In genomic region chr12:42326466-42327226, GRCh38 we compare ENCODE assay signal across 8 cellular contexts. TPM values are rescaled to one million over a fixed set of nuclear protein-coding genes. Genes with fewer than 3 reads are reported as not detected.
DNase-seq lines count a peak whose midpoint lies in the region; ATAC-seq and TF ChIP-seq lines count a peak whose summit lies in the region.

No MANE protein-coding gene starts in this region.

- peak overlapping the region; percentile 97 for H3K27ac ChIP-seq in Panc1 (ENCODE audit: low read length)

- H3K27me3 Mint-ChIP-seq in activated CD4-positive, alpha-beta T cell treated with anti-CD3 and anti-CD28 coated beads for 36 hours = no peaks in the 10 kb centered on the region
- H3K27me3 Mint-ChIP-seq in central memory CD8-positive, alpha-beta T cell = no peaks in the 10 kb centered on the region

- POLR2A ChIA-PET in activated CD4-positive, alpha-beta T cell treated with anti-CD3 and anti-CD28 coated beads for 36 hours (lab: Charles Lee) = interaction anchor here (1.3 kb wide), 1 partner anchor 184 kb away, joined by 3 read pairs; no protein-coding TSS in a partner anchor
- POLR2A ChIA-PET in Panc1 (lab: Charles Lee) = interaction anchor here (0.5 kb wide), 1 partner anchor 1689 kb away, joined by 4 read pairs; no protein-coding TSS in a partner anchor

- intact Hi-C loops in activated CD4-positive, alpha-beta T cell treated with anti-CD3 and anti-CD28 coated beads for 36 hours (cut with DNase I, micrococcal nuclease) = loop anchor here (1.0 to 5.0 kb wide), 7 partner anchors 26 to 1481 kb away; partner anchors contain the start of genes GXYLT1 (in 2 of the 2), YAF2 (in 2 of the 2) and TWF1 (in 1 of the 2)
- intact Hi-C loops in Panc1 (cut with micrococcal nuclease; ENCODE audit: unreplicated experiment) = no loop called here
- intact Hi-C loops in left colon (cut with DNase I, micrococcal nuclease) = loop anchor here in 1 of 2 donors (5.0 to 10.0 kb wide), 2 partner anchors 92 to 179 kb away; partner anchors contain the start of gene YAF2

- ATAC-seq in activated CD4-positive, alpha-beta T cell treated with anti-CD3 and anti-CD28 coated beads for 36 hours = peak; percentile 35
- ATAC-seq in HG02852 (IDR thresholded peaks at IDR 0.05; ENCODE audit: unreplicated experiment) = peak; percentile 21
- ATAC-seq in Panc1 = peak; percentile 8; the same call in 1 of the 2 replicates
- ATAC-seq in central memory CD8-positive, alpha-beta T cell (replicated peaks; ENCODE audit: extremely low read depth, poor library complexity, severe bottlenecking) = peak; percentile 47
- peak; percentile 54 for ATAC-seq in left colon

- peaks cover 14% of the 10 kb centered on the region for H3K36me3 ChIP-seq in Panc1 (ENCODE audit: control insufficient read depth, insufficient read depth, low read length)

- peak; percentile 28 for DNase-seq in activated CD4-positive, alpha-beta T cell treated with anti-CD3 and anti-CD28 coated beads for 36 hours
- no peak for DNase-seq in activated CD4-positive, alpha-beta T cell treated with anti-CD3 and anti-CD28 coated beads for 1 hour
- DNase-seq in Panc1 (ENCODE audit: low read depth, low spot score) (no peak), left colon (peak in 1 of 2 donors; percentile 28), superior temporal gyrus (ENCODE audit: extremely low spot score) (peak; percentile 46), cortex of kidney (lab: John Stamatoyannopoulos, UW) (no peak)
- no peak for DNase-seq in central memory CD8-positive, alpha-beta T cell (ENCODE audit: low spot score in 2 of 2)

- peaks cover 18% of the 10 kb centered on the region for H3K36me3 Mint-ChIP-seq in activated CD4-positive, alpha-beta T cell treated with anti-CD3 and anti-CD28 coated beads for 36 hours (ENCODE audit: low read depth)
- H3K36me3 Mint-ChIP-seq in central memory CD8-positive, alpha-beta T cell (ENCODE audit: insufficient read depth) = peaks cover 33% of the 10 kb centered on the region

- BruUV-seq in Panc1 (replicated peaks; lab: Mats Ljungman, UMichigan) = TSS peak; percentile 87

- CTCF ChIA-PET in activated CD4-positive, alpha-beta T cell treated with anti-CD3 and anti-CD28 coated beads for 36 hours (lab: Charles Lee) = interaction anchor here (1.1 kb wide), 1 partner anchor 13 kb away, joined by 3 read pairs; no protein-coding TSS in a partner anchor
- CTCF ChIA-PET in Panc1 (lab: Charles Lee) = no interaction called here

- no peaks in the 10 kb centered on the region for H3K27me3 ChIP-seq in Panc1 (ENCODE audit: control insufficient read depth, insufficient read depth, low read length)

- peak overlapping the region; percentile 91 to 99 for H3K4me3 ChIP-seq in Panc1 (ENCODE audit: low read depth in 2 of 2, low read length in 2 of 2)

- H3K4me3 Mint-ChIP-seq in activated CD4-positive, alpha-beta T cell treated with anti-CD3 and anti-CD28 coated beads for 36 hours = peak overlapping the region; percentile 98
- H3K4me3 Mint-ChIP-seq in central memory CD8-positive, alpha-beta T cell = peak overlapping the region; percentile 95

- H3K9me3 Mint-ChIP-seq in activated CD4-positive, alpha-beta T cell treated with anti-CD3 and anti-CD28 coated beads for 36 hours (ENCODE audit: low read depth) = no peaks in the 10 kb centered on the region
- no peaks in the 10 kb centered on the region for H3K9me3 Mint-ChIP-seq in central memory CD8-positive, alpha-beta T cell

- H3K4me1 Mint-ChIP-seq in activated CD4-positive, alpha-beta T cell treated with anti-CD3 and anti-CD28 coated beads for 36 hours = peaks cover 52% of the 10 kb centered on the region
- H3K4me1 Mint-ChIP-seq in central memory CD8-positive, alpha-beta T cell = peaks cover 66% of the 10 kb centered on the region

- no peaks in the 10 kb centered on the region for H3K9me3 ChIP-seq in Panc1 (ENCODE audit: control insufficient read depth, insufficient read depth, low read depth, low read length)

- peak overlapping the region; percentile 97 for H3K27ac Mint-ChIP-seq in activated CD4-positive, alpha-beta T cell treated with anti-CD3 and anti-CD28 coated beads for 36 hours
- H3K27ac Mint-ChIP-seq in central memory CD8-positive, alpha-beta T cell (ENCODE audit: low read depth) = peak overlapping the region; percentile 99

- no peak for TF ChIP-seq CTCF in Panc1 (IDR thresholded peaks at IDR 0.05)

- peaks cover 19% of the 10 kb centered on the region for H3K4me1 ChIP-seq in Panc1 (ENCODE audit: control insufficient read depth, insufficient read depth, low read length)

- in situ Hi-C loops in Panc1 (cut with HindIII; ENCODE audit: low pct_unique_long_range_greater_than_20kb, low sequenced_read_pairs) = no loop called here

RNA-seq across cellular contexts. Expression of gene PPHLN1, which starts 0.7 kb away (rescaled TPM):
- 10 to 100 TPM; 86.2 to 90.0 TPM for total RNA-seq in activated CD4-positive, alpha-beta T cell treated with anti-CD3 and anti-CD28 coated beads for 36 hours
- total RNA-seq in Panc1 (2021; ENCODE audit: unreplicated experiment) (56.5 TPM), left colon (10 to 100 TPM; 38.2 to 38.5 TPM)
- polyA plus RNA-seq in Panc1 (2012; ENCODE audit: insufficient read length) = 31.2 TPM

RNA-seq across cellular contexts. Expression of gene ZCRB1, which starts 0.8 kb away (rescaled TPM):
- 100 to 1,000 TPM in 1 of 2 experiments, 10 to 100 TPM in 1; 79.9 to 103 TPM for total RNA-seq in activated CD4-positive, alpha-beta T cell treated with anti-CD3 and anti-CD28 coated beads for 36 hours
- total RNA-seq in Panc1 (2021; ENCODE audit: unreplicated experiment) = 68.8 TPM
- polyA plus RNA-seq in Panc1 (2012; ENCODE audit: insufficient read length) = 72.6 TPM
- total RNA-seq in left colon = 10 to 100 TPM; 31.3 to 31.6 TPM

Comparison
In these comparisons a context has a peak if more than half of its experiments do, and no peak if none do; other contexts are left out.
1. DNase-seq: peak in activated CD4-positive, alpha-beta T cell treated with anti-CD3 and anti-CD28 coated beads for 36 hours (single experiment) and superior temporal gyrus (single experiment); none in activated CD4-positive, alpha-beta T cell treated with anti-CD3 and anti-CD28 coated beads for 1 hour (single experiment), Panc1 (single experiment), central memory CD8-positive, alpha-beta T cell (0 of 2) and cortex of kidney (single experiment).
2. Peak in every context shown above with its lines, with median percentiles within 50 percentile points of each other: ATAC-seq.